8 cellular contexts compared by ENCODE assay signal in the genomic region with DNA sequence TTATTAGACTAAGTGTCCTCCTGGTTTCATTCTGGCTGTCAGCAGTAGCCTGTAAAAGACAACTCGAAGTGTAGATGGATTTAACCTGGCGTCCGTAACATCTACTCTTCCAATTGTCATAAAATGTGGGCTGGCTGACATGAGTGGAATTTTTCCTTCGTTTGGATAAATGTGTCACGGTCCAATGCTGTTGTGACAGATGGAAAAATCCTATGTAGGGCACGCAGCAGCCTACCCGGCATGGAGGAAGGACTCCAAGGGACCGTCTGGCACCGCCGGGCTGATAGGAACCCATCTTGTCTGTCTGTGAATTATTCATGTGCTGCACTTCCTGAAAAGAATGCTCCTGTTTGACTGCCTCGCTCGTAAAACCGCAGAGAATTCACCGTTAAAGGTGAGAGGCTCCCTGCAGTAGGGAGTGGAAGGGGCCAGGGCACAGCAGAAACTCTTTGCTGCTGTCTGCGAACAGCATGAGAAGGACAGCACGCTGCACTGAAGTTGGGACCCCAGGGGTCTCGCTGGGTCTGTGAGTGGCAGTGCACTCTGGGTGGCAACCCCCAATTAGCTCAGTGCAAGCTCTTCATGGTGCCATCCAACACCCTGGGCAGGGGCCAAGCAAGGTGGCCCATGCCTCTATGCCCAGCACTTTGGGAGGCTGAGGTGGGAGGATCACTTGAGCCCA. TPM values are rescaled to one million over a fixed set of nuclear protein-coding genes. Genes with fewer than 3 reads are reported as not detected.
DNase-seq lines count a peak whose midpoint lies in the region; ATAC-seq and TF ChIP-seq lines count a peak whose summit lies in the region.

No MANE protein-coding gene starts in this region.

- ATAC-seq in HG02623 (IDR thresholded peaks at IDR 0.05; ENCODE audit: unreplicated experiment), result no peak

- DNase-seq in A172 (ENCODE audit: low spot score) (peak; percentile 52), NCI-H526 (lab: John Stamatoyannopoulos, UW) (peak; percentile 95), islet precursor cell (peak; percentile 89), RKO (ENCODE audit: low spot score) (no peak)
- DNase-seq in activated T-helper 1 cell treated with anti-CD3 and anti-CD28 coated beads, Interleukin-2, amount 50 U/mL, for 16 hours (ENCODE audit: low read depth in 1 of 2, low spot score in 1 of 2), result peak; percentile 44 to 46
- peak; percentile 16 for DNase-seq in stimulated activated CD8-positive, alpha-beta memory T cell treated with anti-CD3 and anti-CD28 coated beads, Interleukin-15, amount 100 ng/mL, for 1 hour (ENCODE audit: low read depth)

- TF ChIP-seq POLR2A in GM18951 (IDR thresholded peaks at IDR 0.05; ENCODE audit: extremely low read depth, insufficient read depth, insufficient read length), result peak; percentile 60

- in situ Hi-C loops in GM18951 (cut with MboI; ENCODE audit: low sequenced_read_pairs, unreplicated experiment), result no loop called here

RNA-seq across cellular contexts. Expression of a gene that starts 1.6 kb away (rescaled TPM):
- 67.6 and 77.9 TPM in 2 replicates for total RNA-seq in A172 (2014; rRNA removed; shearing (Covaris generic))

RNA-seq across cellular contexts. Expression of a gene that starts 32.9 kb away (rescaled TPM):
- 15.3 and 20.8 TPM in 2 replicates for total RNA-seq in A172 (2014; rRNA removed; shearing (Covaris generic))

RNA-seq across cellular contexts. Expression of a gene that starts 33.0 kb away (rescaled TPM):
- 43.6 and 52.0 TPM in 2 replicates for total RNA-seq in A172 (2014; rRNA removed; shearing (Covaris generic))

RNA-seq across cellular contexts. Expression of a gene that starts 35.6 kb away (rescaled TPM):
- 27.1 and 33.5 TPM in 2 replicates for total RNA-seq in A172 (2014; rRNA removed; shearing (Covaris generic))

RNA-seq across cellular contexts. Expression of a gene that starts 47.0 kb away (rescaled TPM):
- 45.6 and 52.1 TPM in 2 replicates for total RNA-seq in A172 (2014; rRNA removed; shearing (Covaris generic))
